ENCODE assay signal across 13 cellular contexts in the genomic region with DNA sequence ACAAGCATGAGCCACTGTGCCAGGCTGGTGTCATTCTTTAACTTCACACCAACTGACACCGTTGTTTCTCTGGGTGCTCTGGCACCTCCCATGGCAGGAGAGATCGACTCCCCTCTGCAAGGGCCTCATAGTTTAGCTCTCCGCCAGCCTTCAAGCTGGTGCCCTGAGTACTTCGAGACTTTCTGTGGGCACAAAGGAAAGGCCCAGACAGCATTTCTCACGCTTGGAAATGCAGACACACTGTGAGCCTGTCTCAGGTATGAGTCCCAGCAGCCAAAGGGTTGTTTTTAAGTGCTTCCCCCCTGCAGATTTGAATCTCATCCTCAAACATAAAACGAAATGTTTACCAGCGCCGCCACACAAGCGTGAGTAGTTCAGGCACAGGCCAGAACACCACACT. TPM values are rescaled to one million over a fixed set of nuclear protein-coding genes. Genes with fewer than 3 reads are reported as not detected.
DNase-seq lines count a peak whose midpoint lies in the region; TF ChIP-seq lines count a peak whose summit lies in the region.
"Had no signal": no experiment of that assay in that cellular context is flagged by ENCODE, and none has a peak within 500 bp of the region (broad histone marks: within the 10 kb centered on the region; RNA-seq: fewer than 3 reads in every experiment).

No MANE protein-coding gene starts in this region.

- H3K4me3 ChIP-seq in spleen (no peak overlapping the region), testis (no peak overlapping the region)
- H3K4me3 ChIP-seq: gastrocnemius medialis, tibial artery had no signal

- DNase-seq in activated CD4-positive, alpha-beta T cell treated with anti-CD3 and anti-CD28 coated beads for 48 hours = peak; percentile 57
- DNase-seq in activated CD4-positive, alpha-beta T cell treated with anti-CD3 and anti-CD28 coated beads, Interleukin-2, amount 50 U/mL, for 4 hours = no peak
- DNase-seq in T follicular helper cell (ENCODE audit: low read depth) (peak; percentile 39), spleen (no peak), D341Med (ENCODE audit: low spot score) (no peak), testis (no peak), NCI-H526 treated with DMSO at 0.1 percent for 48 hours (lab: John Stamatoyannopoulos, UW) (no peak)
- peak; percentile 59 for DNase-seq in activated naive CD4-positive, alpha-beta T cell treated with anti-CD3 and anti-CD28 coated beads, Interleukin-2, amount 50 U/mL, for 16 hours
- DNase-seq: anterior cingulate cortex, gastrocnemius medialis, H9, NCI-H187, tibial artery had no signal

- no peaks in the 10 kb centered on the region for H3K27me3 ChIP-seq in spleen (replicated peaks in 1 of 7)
- H3K27me3 ChIP-seq in testis = no peaks in the 10 kb centered on the region
- H3K27me3 ChIP-seq: gastrocnemius medialis, tibial artery had no signal

- H3K27ac ChIP-seq in spleen = peak overlapping the region in 7 of 8 donors; percentile 21 to 76 (median 44)
- no peak overlapping the region for H3K27ac ChIP-seq in testis
- H3K27ac ChIP-seq: gastrocnemius medialis, tibial artery had no signal

- intact Hi-C loops in spleen (cut with DNase I; ENCODE audit: low total_unique reads) = loop anchor here (5.0 kb wide), 1 partner anchor 44 kb away; no protein-coding TSS in a partner anchor
- intact Hi-C loops in testis (cut with DNase I; ENCODE audit: low total_unique reads) = no loop called here

- no peak for TF ChIP-seq CTCF in spleen (IDR thresholded peaks at IDR 0.05 in 8 of 11, conservative IDR thresholded peaks at IDR 0.05 in 3 of 11)
- no peak for TF ChIP-seq CTCF in testis (IDR thresholded peaks at IDR 0.05)

- TF ChIP-seq POLR2A in spleen (IDR thresholded peaks at IDR 0.05) (no peak), testis (IDR thresholded peaks at IDR 0.05) (no peak)

- H3K9me3 ChIP-seq in spleen (no peaks in the 10 kb centered on the region), testis (no peaks in the 10 kb centered on the region)
- H3K9me3 ChIP-seq: gastrocnemius medialis, tibial artery had no signal

- peaks cover 27 to 76% (median 52%) of the 10 kb centered on the region in 6 donors for H3K4me1 ChIP-seq in spleen
- H3K4me1 ChIP-seq in testis = no peaks in the 10 kb centered on the region
- H3K4me1 ChIP-seq: gastrocnemius medialis had no signal

- no peaks in the 10 kb centered on the region for H3K36me3 ChIP-seq in spleen
- H3K36me3 ChIP-seq in testis (ENCODE audit: low read depth, missing control alignments) = no peaks in the 10 kb centered on the region
- H3K36me3 ChIP-seq: gastrocnemius medialis, tibial artery had no signal

- 72 to 93% (median 85%) methylated on average over 7 to 9 of the region's 9 CpGs for WGBS in spleen, 5 donors
- 89 to 93% methylated on average over 8 to 9 of the region's 9 CpGs for WGBS in testis, 2 donors

RNA-seq across cellular contexts. Expression of a gene that starts 11.1 kb away (rescaled TPM):
- 10 to 100 TPM; 29.0 to 88.3 (median 53.7) TPM for total RNA-seq in spleen
- 10 to 100 TPM; 13.7 to 24.3 (median 18.1) TPM for polyA plus RNA-seq in spleen
- total RNA-seq in testis = 10 to 100 TPM; 15.2 to 16.1 TPM
- 9.9 TPM for polyA plus RNA-seq in testis (ENCODE audit: insufficient read depth, low read depth, low replicate concordance)

Comparison
In these comparisons a context has a peak if more than half of its experiments do, and no peak if none do; other contexts are left out.
1. DNase-seq: peak in activated CD4-positive, alpha-beta T cell treated with anti-CD3 and anti-CD28 coated beads for 48 hours (single experiment), T follicular helper cell (single experiment) and activated naive CD4-positive, alpha-beta T cell treated with anti-CD3 and anti-CD28 coated beads, Interleukin-2, amount 50 U/mL, for 16 hours (single experiment); none in activated CD4-positive, alpha-beta T cell treated with anti-CD3 and anti-CD28 coated beads, Interleukin-2, amount 50 U/mL, for 4 hours (0 of 2), spleen (single experiment), D341Med (single experiment), testis (single experiment) and NCI-H526 treated with DMSO at 0.1 percent for 48 hours (single experiment).
2. H3K27ac ChIP-seq: peak in spleen (7 of 8); none in testis (0 of 2).